In the genomic region with DNA sequence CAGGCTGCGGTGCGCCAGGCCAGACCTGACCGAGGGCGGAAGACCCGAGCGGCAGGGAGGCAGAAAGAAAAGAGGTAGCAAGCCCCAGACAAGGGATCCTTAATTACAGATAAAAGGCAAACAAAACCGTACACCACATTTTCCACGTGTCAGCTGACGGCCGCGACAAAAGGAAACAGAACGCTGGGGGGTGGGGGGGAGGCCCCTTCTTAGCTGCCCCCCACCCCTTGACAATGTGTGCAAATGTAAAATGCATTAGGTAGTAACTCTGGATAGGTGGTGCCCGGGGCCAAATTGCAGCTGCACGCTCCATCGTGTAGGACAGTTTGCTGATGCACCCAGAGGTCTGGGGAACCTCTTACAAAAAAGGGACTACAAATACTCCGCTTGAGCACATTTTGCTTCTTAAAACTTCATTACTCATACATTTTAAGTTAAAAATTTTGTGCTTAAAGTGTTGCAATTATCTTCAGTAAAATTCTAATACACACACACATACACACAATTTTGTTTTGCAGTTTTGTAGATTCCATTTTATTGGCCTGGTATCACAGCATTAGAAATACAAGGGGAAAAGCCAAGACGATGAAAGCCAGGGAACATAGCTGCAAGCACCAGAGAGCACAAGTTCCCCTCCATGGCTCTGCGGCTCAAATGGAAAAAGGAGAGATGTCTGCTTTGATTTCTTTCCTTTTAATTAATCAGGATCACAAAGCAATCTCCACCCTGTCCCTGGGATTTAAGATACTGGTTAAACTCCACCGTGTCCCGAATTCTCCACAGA, we compare ENCODE assay signal across 8 cellular contexts.
DNase-seq lines count a peak whose midpoint lies in the region; ATAC-seq and TF ChIP-seq lines count a peak whose summit lies in the region.

No MANE protein-coding gene starts in this region.

- no peaks in the 10 kb centered on the region for H3K36me3 ChIP-seq in CD8-positive, alpha-beta T cell (ENCODE audit: insufficient read depth, low read length)
- no peaks in the 10 kb centered on the region for H3K36me3 ChIP-seq in endocrine pancreas (ENCODE audit: control insufficient read depth, insufficient read depth, low read length)

- no peak overlapping the region for H3K27ac Mint-ChIP-seq in CD8-positive, alpha-beta T cell
- peak overlapping the region in 1 of 10 donors; percentile 58 for H3K27ac Mint-ChIP-seq in naive thymus-derived CD8-positive, alpha-beta T cell

- no peaks in the 10 kb centered on the region for H3K9me3 Mint-ChIP-seq in CD8-positive, alpha-beta T cell
- H3K9me3 Mint-ChIP-seq in naive thymus-derived CD8-positive, alpha-beta T cell, result peaks cover 0 to 1% (median 0%) of the 10 kb centered on the region in 9 donors

- peaks cover 3% of the 10 kb centered on the region for H3K27me3 ChIP-seq in CD8-positive, alpha-beta T cell (ENCODE audit: insufficient read depth, low read length)
- H3K27me3 ChIP-seq in endocrine pancreas (ENCODE audit: control insufficient read depth, insufficient read depth, low read length), result no peaks in the 10 kb centered on the region

- H3K9me3 ChIP-seq in CD8-positive, alpha-beta T cell (ENCODE audit: low read length), result no peaks in the 10 kb centered on the region
- H3K9me3 ChIP-seq in endocrine pancreas (ENCODE audit: control insufficient read depth, low read length), result no peaks in the 10 kb centered on the region

- ATAC-seq in CD8-positive, alpha-beta T cell, result no peak
- ATAC-seq in GM21423 (IDR thresholded peaks at IDR 0.05; ENCODE audit: unreplicated experiment) (peak; percentile 14), GM19324 (IDR thresholded peaks at IDR 0.05; ENCODE audit: low FRiP score, unreplicated experiment) (no peak)
- no peak for ATAC-seq in naive thymus-derived CD8-positive, alpha-beta T cell

- H3K27me3 Mint-ChIP-seq in CD8-positive, alpha-beta T cell (ENCODE audit: low read depth), result peaks cover 35% of the 10 kb centered on the region
- peaks cover 21 to 76% (median 41%) of the 10 kb centered on the region in 5 donors for H3K27me3 Mint-ChIP-seq in naive thymus-derived CD8-positive, alpha-beta T cell

- H3K4me3 ChIP-seq in CD8-positive, alpha-beta T cell (ENCODE audit: low read depth, low read length), result no peak overlapping the region
- peak overlapping the region; percentile 45 for H3K4me3 ChIP-seq in endocrine pancreas (ENCODE audit: control insufficient read depth, insufficient read depth, low read length)

- H3K27ac ChIP-seq in CD8-positive, alpha-beta T cell (ENCODE audit: low read depth, low read length), result no peak overlapping the region

- H3K36me3 Mint-ChIP-seq in CD8-positive, alpha-beta T cell, result peaks cover 5% of the 10 kb centered on the region
- peaks cover 0 to 8% (median 3%) of the 10 kb centered on the region in 3 donors for H3K36me3 Mint-ChIP-seq in naive thymus-derived CD8-positive, alpha-beta T cell

- H3K4me1 ChIP-seq in CD8-positive, alpha-beta T cell (ENCODE audit: insufficient read depth, low read length), result no peaks in the 10 kb centered on the region
- no peaks in the 10 kb centered on the region for H3K4me1 ChIP-seq in endocrine pancreas (ENCODE audit: control insufficient read depth, insufficient read depth, low read length)

- H3K9ac ChIP-seq in endocrine pancreas (ENCODE audit: control insufficient read depth, insufficient read depth, low read length), result no peak overlapping the region

- peak overlapping the region; percentile 57 for H3K4me3 Mint-ChIP-seq in CD8-positive, alpha-beta T cell
- peak overlapping the region in 9 of 10 donors; percentile 33 to 71 (median 48) for H3K4me3 Mint-ChIP-seq in naive thymus-derived CD8-positive, alpha-beta T cell

- POLR2A ChIA-PET in CD8-positive, alpha-beta T cell (lab: Charles Lee), result interaction anchor here (0.5 kb wide), 1 partner anchor 668 kb away, joined by 3 read pairs; no protein-coding TSS in a partner anchor
- POLR2A ChIA-PET in naive thymus-derived CD8-positive, alpha-beta T cell (lab: Charles Lee), result no interaction called here

- no peak for TF ChIP-seq CTCF in CD8-positive, alpha-beta T cell (IDR thresholded peaks at IDR 0.05)
- TF ChIP-seq CTCF in GM10266 (IDR thresholded peaks at IDR 0.05; ENCODE audit: control insufficient read depth, insufficient read depth, low read depth, missing control alignments), result no peak

- intact Hi-C loops in CD8-positive, alpha-beta T cell (cut with DNase I, micrococcal nuclease), result no loop called here

- DNase-seq in CD8-positive, alpha-beta T cell, result no peak
- DNase-seq in NCI-H526 treated with DMSO at 0.1 percent for 48 hours (lab: John Stamatoyannopoulos, UW) (peak; percentile 47), GM10266 (ENCODE audit: extremely low spot score) (no peak)
- DNase-seq in naive thymus-derived CD8-positive, alpha-beta T cell, result no peak
- no peak for DNase-seq in stimulated activated CD4-positive, alpha-beta T cell treated with anti-CD3 and anti-CD28 coated beads, Interleukin-12 subunit alpha, Interleukin-12 subunit beta, amount 100 ng/mL, for 4 hours

- peaks cover 18% of the 10 kb centered on the region for H3K4me1 Mint-ChIP-seq in CD8-positive, alpha-beta T cell (ENCODE audit: low read depth)
- peaks cover 3 to 16% (median 14%) of the 10 kb centered on the region in 4 donors for H3K4me1 Mint-ChIP-seq in naive thymus-derived CD8-positive, alpha-beta T cell

- CTCF ChIA-PET in CD8-positive, alpha-beta T cell (lab: Charles Lee), result no interaction called here
